20 cellular contexts compared by ENCODE assay signal in genomic region chr7:13911920-13912319, GRCh38.
"Had no signal": no experiment of that assay in that cellular context is flagged by ENCODE, and none has a peak within 500 bp of the region (broad histone marks: within the 10 kb centered on the region; RNA-seq: fewer than 3 reads in every experiment).

No MANE protein-coding gene starts in this region.

- DNase-seq: activated CD4-positive, alpha-beta T cell treated with anti-CD3 and anti-CD28 coated beads for 48 hours; activated CD8-positive, alpha-beta memory T cell treated with anti-CD3 and anti-CD28 coated beads, Interleukin-2, amount 50 U/mL, for 4 hours; activated CD8-positive, alpha-beta T cell treated with anti-CD3 and anti-CD28 coated beads, Interleukin-2, amount 10 ng/mL, durations not matched to agents 7 days and 5 days; activated naive CD4-positive, alpha-beta T cell; activated naive CD8-positive, alpha-beta T cell treated with anti-CD3 and anti-CD28 coated beads, Interleukin-2, amount 10 ng/mL, durations not matched to agents 7 days and 5 days; cortex of kidney; effector CD8-positive, alpha-beta T cell; foreskin keratinocyte; glutamatergic neuron; naive thymus-derived CD4-positive, alpha-beta T cell; ovary; right lobe of liver; spleen; upper lobe of left lung had no signal

- H3K9me3 Mint-ChIP-seq: activated naive CD8-positive, alpha-beta T cell treated with anti-CD3 and anti-CD28 coated beads, Interleukin-2, amount 10 ng/mL, durations not matched to agents 7 days and 5 days; activated T-helper 1 cell treated with anti-CD3 and anti-CD28 coated beads, Interleukin-12 subunit alpha, Interleukin-12 subunit beta, Interleukin-2, Interleukin-4 antibody, amounts not matched to agents 30 ng/mL and 10 ng/mL and 1 ng/mL, durations not matched to agents 14 hours and 24 hours and 36 hours; brain; central memory CD8-positive, alpha-beta T cell; stimulated activated naive CD8-positive, alpha-beta T cell treated with anti-CD3 and anti-CD28 coated beads, Interleukin-15, Interleukin-2, amounts not matched to agents 100 ng/mL and 50 ng/mL, for 24 hours; WTC11 had no signal

- FAIRE-seq: TTC549 had no signal

- H3K27me3 ChIP-seq: foreskin keratinocyte, ovary, right lobe of liver, spleen, upper lobe of left lung had no signal

- H3K27ac ChIP-seq: foreskin keratinocyte, ovary, right lobe of liver, upper lobe of left lung had no signal

- H3K4me3 Mint-ChIP-seq: activated CD8-positive, alpha-beta T cell treated with anti-CD3 and anti-CD28 coated beads, Interleukin-2, amount 10 ng/mL, durations not matched to agents 7 days and 5 days; activated T-helper 1 cell treated with anti-CD3 and anti-CD28 coated beads, Interleukin-12 subunit alpha, Interleukin-12 subunit beta, Interleukin-2, Interleukin-4 antibody, amounts not matched to agents 30 ng/mL and 10 ng/mL and 1 ng/mL, durations not matched to agents 14 hours and 24 hours and 36 hours; brain; central memory CD8-positive, alpha-beta T cell; naive thymus-derived CD4-positive, alpha-beta T cell; stimulated activated naive CD8-positive, alpha-beta T cell treated with anti-CD3 and anti-CD28 coated beads, Interleukin-15, Interleukin-2, amounts not matched to agents 100 ng/mL and 50 ng/mL, for 24 hours; WTC11 had no signal

- H3K36me3 Mint-ChIP-seq: activated naive CD8-positive, alpha-beta T cell treated with anti-CD3 and anti-CD28 coated beads, Interleukin-2, amount 10 ng/mL, durations not matched to agents 7 days and 5 days; naive thymus-derived CD4-positive, alpha-beta T cell had no signal

- H3K4me1 ChIP-seq: foreskin keratinocyte, right lobe of liver had no signal

- H3K27me3 Mint-ChIP-seq: activated naive CD8-positive, alpha-beta T cell treated with anti-CD3 and anti-CD28 coated beads, Interleukin-2, amount 10 ng/mL, durations not matched to agents 7 days and 5 days; brain; central memory CD8-positive, alpha-beta T cell; naive thymus-derived CD4-positive, alpha-beta T cell; stimulated activated naive CD8-positive, alpha-beta T cell treated with anti-CD3 and anti-CD28 coated beads, Interleukin-15, Interleukin-2, amounts not matched to agents 100 ng/mL and 50 ng/mL, for 24 hours had no signal

- H3K9me3 ChIP-seq: ovary, right lobe of liver, spleen, upper lobe of left lung had no signal

- H3K4me3 ChIP-seq: ovary, right lobe of liver, spleen, upper lobe of left lung had no signal

- H3K27ac Mint-ChIP-seq: activated T-helper 1 cell treated with anti-CD3 and anti-CD28 coated beads, Interleukin-12 subunit alpha, Interleukin-12 subunit beta, Interleukin-2, Interleukin-4 antibody, amounts not matched to agents 30 ng/mL and 10 ng/mL and 1 ng/mL, durations not matched to agents 14 hours and 24 hours and 36 hours; brain; naive thymus-derived CD4-positive, alpha-beta T cell; stimulated activated naive CD8-positive, alpha-beta T cell treated with anti-CD3 and anti-CD28 coated beads, Interleukin-15, Interleukin-2, amounts not matched to agents 100 ng/mL and 50 ng/mL, for 24 hours had no signal

- ATAC-seq: foreskin keratinocyte; naive thymus-derived CD4-positive, alpha-beta T cell; right lobe of liver; WTC11 had no signal

- H3K36me3 ChIP-seq: ovary, right lobe of liver, spleen, upper lobe of left lung had no signal
